In the genomic region with DNA sequence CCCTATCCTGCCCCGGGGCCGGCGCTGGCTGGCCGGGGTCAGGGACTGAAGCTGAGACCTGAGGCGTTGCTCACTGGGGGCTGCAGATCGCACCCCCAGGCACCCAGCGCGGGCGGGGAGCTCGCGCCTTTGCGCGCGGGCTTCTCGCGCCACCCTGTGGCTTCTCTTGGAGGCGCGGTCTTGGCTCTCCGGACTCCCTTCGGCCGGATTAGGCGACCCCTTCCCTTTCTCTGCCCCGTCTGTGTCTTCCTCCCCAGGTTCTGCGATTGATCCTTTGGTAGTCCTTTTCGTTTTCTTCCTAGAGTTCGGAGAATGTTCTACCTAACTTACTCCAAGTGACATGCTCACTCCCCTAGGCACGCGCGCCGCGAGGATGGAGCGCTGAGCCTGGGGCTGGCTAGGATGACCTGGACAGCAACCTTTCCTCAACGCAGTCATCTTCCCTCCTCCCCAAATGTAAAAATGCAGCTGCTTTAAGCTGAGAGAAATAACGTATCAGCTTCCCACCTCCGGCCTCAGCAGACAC, we compare ENCODE assay signal across 8 cellular contexts. TPM values are rescaled to one million over a fixed set of nuclear protein-coding genes. Genes with fewer than 3 reads are reported as not detected.
DNase-seq lines count a peak whose midpoint lies in the region; ATAC-seq and TF ChIP-seq lines count a peak whose summit lies in the region.

No MANE protein-coding gene starts in this region.

- no peaks in the 10 kb centered on the region for H3K9me3 ChIP-seq in CD4-positive, CD25-positive, alpha-beta regulatory T cell (ENCODE audit: control insufficient read depth in 2 of 2, low read length in 2 of 2)
- H3K9me3 ChIP-seq in HCT116 (ENCODE audit: control insufficient read depth in 1 of 2, insufficient read depth in 1 of 2, low read depth in 1 of 2, low read length in 2 of 2) (no peaks in the 10 kb centered on the region), PC-3 (ENCODE audit: low read length) (no peaks in the 10 kb centered on the region), upper lobe of right lung (no peaks in the 10 kb centered on the region)

- H3K36me3 Mint-ChIP-seq in CD4-positive, CD25-positive, alpha-beta regulatory T cell = no peaks in the 10 kb centered on the region
- H3K36me3 Mint-ChIP-seq in osteocyte (ENCODE audit: unreplicated experiment) = peaks cover 2% of the 10 kb centered on the region

- H3K27me3 ChIP-seq in CD4-positive, CD25-positive, alpha-beta regulatory T cell (ENCODE audit: control insufficient read depth, insufficient read depth, low read length) = peaks cover 13% of the 10 kb centered on the region
- H3K27me3 ChIP-seq in HCT116 (ENCODE audit: insufficient read depth, low read length) = peaks cover 3% of the 10 kb centered on the region; the same call in 1 of the 2 replicates
- peaks cover 45% of the 10 kb centered on the region for H3K27me3 ChIP-seq in PC-3 (ENCODE audit: low read length)
- peaks cover 74% of the 10 kb centered on the region for H3K27me3 ChIP-seq in upper lobe of right lung

- H2AFZ ChIP-seq in HCT116 (ENCODE audit: low read depth, low read length, poor library complexity, severe bottlenecking) = peak overlapping the region; percentile 98
- H2AFZ ChIP-seq in PC-3 (ENCODE audit: low read length) = peak overlapping the region; percentile 78

- TF ChIP-seq CTCF in HCT116 (IDR thresholded peaks at IDR 0.05 in 2 of 3, conservative IDR thresholded peaks at IDR 0.05 in 1 of 3; ENCODE audit: borderline replicate concordance in 1 of 3, insufficient read depth in 1 of 3, low read depth in 2 of 3, low read length in 2 of 3) (peak; percentile 82 to 94 (median 83)), PC-3 (conservative IDR thresholded peaks at IDR 0.05; ENCODE audit: low read depth, low read length) (peak; percentile 96), osteocyte (IDR thresholded peaks at IDR 0.05) (peak; percentile 89), upper lobe of right lung (IDR thresholded peaks at IDR 0.05) (peak; percentile 75)

- H3K79me2 ChIP-seq in HCT116 (ENCODE audit: insufficient read depth, low read length) (no peaks in the 10 kb centered on the region), PC-3 (ENCODE audit: low read length) (no peaks in the 10 kb centered on the region)

- H3K4me3 ChIP-seq in CD4-positive, CD25-positive, alpha-beta regulatory T cell (ENCODE audit: low read depth, low read length) = peak overlapping the region; percentile 64
- peak overlapping the region; percentile 30 to 55 for H3K4me3 ChIP-seq in HCT116 (replicated peaks in 1 of 2; ENCODE audit: low read depth in 1 of 2, low read length in 2 of 2)
- peak overlapping the region; percentile 63 for H3K4me3 ChIP-seq in PC-3 (ENCODE audit: low read length)
- H3K4me3 ChIP-seq in upper lobe of right lung = peak overlapping the region; percentile 30

- RAD21 ChIA-PET in HCT116 (lab: Charles Lee; ENCODE audit: low non-redundant PET in 1 of 2, low total read pairs in 2 of 2, uncharacterized antibody in 2 of 2, unreplicated experiment in 2 of 2) = interaction anchor here (0.5 to 2.7 kb wide), 7 partner anchors 134 to 247 kb away, joined by 3 to 23 read pairs (median 8); partner anchors contain the start of gene NES (in 1 of the 2)

- peaks cover 35% of the 10 kb centered on the region for H3K4me1 ChIP-seq in CD4-positive, CD25-positive, alpha-beta regulatory T cell (ENCODE audit: control insufficient read depth, insufficient read depth, low read length, poor library complexity, severe bottlenecking)
- H3K4me1 ChIP-seq in HCT116 (ENCODE audit: control insufficient read depth in 1 of 2, insufficient read depth in 2 of 2, low read length in 2 of 2) = peaks cover 4 to 17% of the 10 kb centered on the region in 2 experiments; a peak in 3 of 4 replicates
- peaks cover 22% of the 10 kb centered on the region for H3K4me1 ChIP-seq in PC-3 (ENCODE audit: insufficient read depth, low read length)
- peaks cover 26% of the 10 kb centered on the region for H3K4me1 ChIP-seq in upper lobe of right lung

- H3K9ac ChIP-seq in HCT116 (ENCODE audit: low read length) (peak overlapping the region; percentile 19; the same call in 1 of the 2 replicates), PC-3 (ENCODE audit: low read length) (no peak overlapping the region)

- no peak overlapping the region for H3K27ac ChIP-seq in CD4-positive, CD25-positive, alpha-beta regulatory T cell (ENCODE audit: insufficient read depth, low read length, poor library complexity, severe bottlenecking)
- H3K27ac ChIP-seq in HCT116 (ENCODE audit: low read depth, low read length) (no peak overlapping the region), PC-3 (ENCODE audit: low read length) (no peak overlapping the region), upper lobe of right lung (no peak overlapping the region)

- peak; percentile 40 to 60 (median 50) for DNase-seq in CD4-positive, CD25-positive, alpha-beta regulatory T cell
- DNase-seq in HCT116 (ENCODE audit: low read depth, low spot score) (peak; percentile 28), PC-3 (peak; percentile 65), germinal center (ENCODE audit: low spot score) (peak; percentile 73), osteocyte (ENCODE audit: extremely low spot score, unreplicated experiment) (no peak), upper lobe of right lung (no peak)
- peak; percentile 85 for DNase-seq in activated effector memory CD4-positive, alpha-beta T cell treated with anti-CD3 and anti-CD28 coated beads, Interleukin-2, amount 50 U/mL, for 16 hours

- peaks cover 56% of the 10 kb centered on the region for H3K27me3 Mint-ChIP-seq in CD4-positive, CD25-positive, alpha-beta regulatory T cell
- peaks cover 65% of the 10 kb centered on the region for H3K27me3 Mint-ChIP-seq in osteocyte (ENCODE audit: unreplicated experiment)

- intact Hi-C loops in HCT116 (cut with micrococcal nuclease) = loop anchor here (1.0 kb wide), 3 partner anchors 63 to 171 kb away; no protein-coding TSS in a partner anchor
- intact Hi-C loops in PC-3 (cut with micrococcal nuclease) = loop anchor here (1.0 kb wide), 2 partner anchors 30 to 63 kb away; no protein-coding TSS in a partner anchor
- intact Hi-C loops in upper lobe of right lung (cut with DNase I) = no loop called here

- H3K4me2 ChIP-seq in HCT116 (ENCODE audit: low read length) (peak overlapping the region; percentile 93), PC-3 (ENCODE audit: low read length) (peak overlapping the region; percentile 92)

- no peaks in the 10 kb centered on the region for H3K9me2 ChIP-seq in HCT116 (ENCODE audit: insufficient read depth)
- H3K9me2 ChIP-seq in PC-3 (replicated peaks; ENCODE audit: low read length) = no peaks in the 10 kb centered on the region

- no peaks in the 10 kb centered on the region for H3F3A ChIP-seq in PC-3 (ENCODE audit: low read length, unreplicated experiment)

- no peaks in the 10 kb centered on the region for H3K9me3 Mint-ChIP-seq in CD4-positive, CD25-positive, alpha-beta regulatory T cell
- H3K9me3 Mint-ChIP-seq in osteocyte (ENCODE audit: unreplicated experiment) = no peaks in the 10 kb centered on the region

- POLR2A ChIA-PET in HCT116 (lab: Charles Lee) (interaction anchor here (1.2 to 1.8 kb wide), 6 partner anchors 93 to 199 kb away, joined by 3 to 10 read pairs (median 4); partner anchors contain the start of genes ISG20L2, METTL25B, MRPL24 and PRCC), PC-3 (lab: Charles Lee; ENCODE audit: unreplicated experiment) (interaction anchor here (0.6 kb wide), 1 partner anchor 38 kb away, joined by 7 read pairs; no protein-coding TSS in a partner anchor)

- CTCF ChIA-PET in HCT116 (lab: Charles Lee) (interaction anchor here (0.9 to 6.5 kb wide), 26 partner anchors 10 to 240 kb away, joined by 3 to 136 read pairs (median 6); partner anchors contain the start of genes CRABP2, HAPLN2, ISG20L2 and METTL25B), PC-3 (lab: Charles Lee) (interaction anchor here (0.5 to 1.5 kb wide), 12 partner anchors 21 to 171 kb away, joined by 3 to 26 read pairs (median 5); partner anchors contain the start of gene METTL25B)

- no peaks in the 10 kb centered on the region for H3K36me3 ChIP-seq in CD4-positive, CD25-positive, alpha-beta regulatory T cell (ENCODE audit: control insufficient read depth, insufficient read depth, low read length)
- no peaks in the 10 kb centered on the region for H3K36me3 ChIP-seq in HCT116 (ENCODE audit: control insufficient read depth in 1 of 2, insufficient read depth in 2 of 2, low read length in 2 of 2)
- H3K36me3 ChIP-seq in PC-3 (ENCODE audit: low read depth, low read length) = no peaks in the 10 kb centered on the region
- no peaks in the 10 kb centered on the region for H3K36me3 ChIP-seq in upper lobe of right lung

- H3K27ac Mint-ChIP-seq in CD4-positive, CD25-positive, alpha-beta regulatory T cell = peak overlapping the region in 1 of 3 donors; percentile 70
- H3K27ac Mint-ChIP-seq in osteocyte (ENCODE audit: unreplicated experiment) = no peak overlapping the region

- TF ChIP-seq POLR2A in HCT116 (IDR thresholded peaks at IDR 0.05; ENCODE audit: borderline replicate concordance, extremely low read depth, insufficient read depth, insufficient read length) = no peak

- H4K20me1 ChIP-seq in HCT116 (ENCODE audit: insufficient read depth) = no peaks in the 10 kb centered on the region
- H4K20me1 ChIP-seq in PC-3 (ENCODE audit: low read length) = no peaks in the 10 kb centered on the region

- BruUV-seq in HCT116 (replicated peaks; lab: Mats Ljungman, UMichigan) = no TSS peak
- BruUV-seq in PC-3 (replicated peaks; lab: Mats Ljungman, UMichigan) = no TSS peak

- ATAC-seq in CD4-positive, CD25-positive, alpha-beta regulatory T cell (ENCODE audit: low read depth in 2 of 2) = peak; percentile 50 to 57
- ATAC-seq in HCT116 (peak; percentile 89), PC-3 (peak; percentile 66), upper lobe of right lung (peak; percentile 56), HG03342 (IDR thresholded peaks at IDR 0.05; ENCODE audit: unreplicated experiment) (no peak)

- peak overlapping the region; percentile 70 to 89 (median 84) for H3K4me3 Mint-ChIP-seq in CD4-positive, CD25-positive, alpha-beta regulatory T cell
- H3K4me3 Mint-ChIP-seq in osteocyte (ENCODE audit: unreplicated experiment) = peak overlapping the region; percentile 70

- peak; percentile 96 for TF ChIP-seq RAD21 in HCT116 (IDR thresholded peaks at IDR 0.05; ENCODE audit: low read depth)

- H3K4me1 Mint-ChIP-seq in CD4-positive, CD25-positive, alpha-beta regulatory T cell = peaks cover 8 to 30% (median 11%) of the 10 kb centered on the region in 4 donors
- H3K4me1 Mint-ChIP-seq in osteocyte (ENCODE audit: unreplicated experiment) = peaks cover 24% of the 10 kb centered on the region

RNA-seq across cellular contexts. Expression of gene NTRK1, which starts 0.5 kb away (rescaled TPM):
- total RNA-seq in CD4-positive, CD25-positive, alpha-beta regulatory T cell = 0.91 TPM
- under 1 TPM in 3 of 4 donors, not detected in 1; 0.06 to 0.44 (median 0.10) TPM for polyA plus RNA-seq in CD4-positive, CD25-positive, alpha-beta regulatory T cell
- total RNA-seq in HCT116 (2021; ENCODE audit: unreplicated experiment) = 0.89 TPM
- polyA plus RNA-seq in HCT116 (2012) = 0.71 and 1.0 TPM in 2 replicates
- 0.15 and 0.40 TPM in 2 replicates for total RNA-seq in PC-3 (2014; rRNA removed)
- not detected in 2 replicates for total RNA-seq in osteocyte
- 1.2 TPM for total RNA-seq in upper lobe of right lung

RNA-seq across cellular contexts. Expression of gene INSRR, which starts 1.3 kb away (rescaled TPM):
- total RNA-seq in CD4-positive, CD25-positive, alpha-beta regulatory T cell = 0.07 TPM
- not detected for polyA plus RNA-seq in CD4-positive, CD25-positive, alpha-beta regulatory T cell
- not detected for total RNA-seq in HCT116 (2021; ENCODE audit: unreplicated experiment)
- polyA plus RNA-seq in HCT116 (2012) = 0.03 and 0.04 TPM in 2 replicates
- total RNA-seq in PC-3 (2014; rRNA removed) = not detected in 2 replicates
- total RNA-seq in osteocyte = 0.08 and 0.21 TPM in 2 replicates
- total RNA-seq in upper lobe of right lung = not detected

RNA-seq across cellular contexts. Expression of gene PEAR1, which starts 33.3 kb away (rescaled TPM):
- total RNA-seq in CD4-positive, CD25-positive, alpha-beta regulatory T cell = 1.3 TPM
- not detected for polyA plus RNA-seq in CD4-positive, CD25-positive, alpha-beta regulatory T cell
- total RNA-seq in HCT116 (2021; ENCODE audit: unreplicated experiment) (10.8 TPM), PC-3 (2014; rRNA removed) (10.3 and 11.9 TPM in 2 replicates), osteocyte (27.4 and 28.2 TPM in 2 replicates), upper lobe of right lung (17.9 TPM)
- 11.2 and 15.5 TPM in 2 replicates for polyA plus RNA-seq in HCT116 (2012)

RNA-seq across cellular contexts. Expression of gene SH2D2A, which starts 43.5 kb away (rescaled TPM):
- 158 TPM for total RNA-seq in CD4-positive, CD25-positive, alpha-beta regulatory T cell
- 10 to 100 TPM; 27.3 to 36.4 (median 31.2) TPM for polyA plus RNA-seq in CD4-positive, CD25-positive, alpha-beta regulatory T cell
- total RNA-seq in HCT116 (2021; ENCODE audit: unreplicated experiment) (4.8 TPM), PC-3 (2014; rRNA removed) (6.9 and 7.8 TPM in 2 replicates), osteocyte (not detected in 2 replicates), upper lobe of right lung (3.8 TPM)
- 2.6 and 4.6 TPM in 2 replicates for polyA plus RNA-seq in HCT116 (2012)

Comparison
In these comparisons a context has a peak if more than half of its experiments do, and no peak if none do; other contexts are left out.
1. DNase-seq: peak in CD4-positive, CD25-positive, alpha-beta regulatory T cell (3 of 3), HCT116 (single experiment), PC-3 (single experiment), activated effector memory CD4-positive, alpha-beta T cell treated with anti-CD3 and anti-CD28 coated beads, Interleukin-2, amount 50 U/mL, for 16 hours (single experiment) and germinal center (single experiment); none in osteocyte (single experiment) and upper lobe of right lung (single experiment).
2. Peak in every context shown above with its lines, with median percentiles within 50 percentile points of each other: H3K4me3 ChIP-seq and CTCF ChIP-seq.